ENCODE assay signal across 13 cellular contexts in genomic region chr16:27241658-27242057, GRCh38. TPM values are rescaled to one million over a fixed set of nuclear protein-coding genes. Genes with fewer than 3 reads are reported as not detected.
DNase-seq lines count a peak whose midpoint lies in the region; ATAC-seq, FAIRE-seq and TF ChIP-seq lines count a peak whose summit lies in the region.
"Had no signal": no experiment of that assay in that cellular context is flagged by ENCODE, and none has a peak within 500 bp of the region (broad histone marks: within the 10 kb centered on the region; RNA-seq: fewer than 3 reads in every experiment).

No MANE protein-coding gene starts in this region.

- H2AFZ ChIP-seq in astrocyte (ENCODE audit: low read depth, low read length): no peak overlapping the region

- H3K27me3 Mint-ChIP-seq in astrocyte (ENCODE audit: low read depth, unreplicated experiment): no peaks in the 10 kb centered on the region

- no peaks in the 10 kb centered on the region for H3K9me3 ChIP-seq in astrocyte (ENCODE audit: insufficient read depth, low read depth, low read length)
- H3K9me3 ChIP-seq in muscle layer of colon (ENCODE audit: low read length): no peaks in the 10 kb centered on the region
- no peaks in the 10 kb centered on the region for H3K9me3 ChIP-seq in thyroid gland
- H3K9me3 ChIP-seq: mucosa of descending colon had no signal

- WGBS in thyroid gland, 2 donors: 73 to 79% methylated on average over 13 of the region's 13 CpGs

- no peak for ATAC-seq in HG03045 (IDR thresholded peaks at IDR 0.05; ENCODE audit: unreplicated experiment)

- H3K4me3 ChIP-seq in astrocyte (ENCODE audit: insufficient read depth, low read depth, low read length): no peak overlapping the region
- no peak overlapping the region for H3K4me3 ChIP-seq in muscle layer of colon (ENCODE audit: low read depth in 1 of 2, low read length in 2 of 2)
- H3K4me3 ChIP-seq in thyroid gland (replicated peaks in 1 of 3): no peak overlapping the region
- H3K4me3 ChIP-seq: mucosa of descending colon had no signal

- H3K27ac ChIP-seq in astrocyte (ENCODE audit: low read depth, low read length): peak overlapping the region; percentile 82
- H3K27ac ChIP-seq in muscle layer of colon (ENCODE audit: low read depth, low read length): peak overlapping the region; percentile 59
- peak overlapping the region; percentile 15 to 54 (median 42) for H3K27ac ChIP-seq in thyroid gland

- intact Hi-C loops in thyroid gland (cut with DNase I): loop anchor here (5.0 kb wide), 1 partner anchor 86 kb away; no protein-coding TSS in a partner anchor

- H3K4me1 ChIP-seq in astrocyte (ENCODE audit: insufficient read depth, low read length): peaks cover 60% of the 10 kb centered on the region
- peaks cover 70% of the 10 kb centered on the region for H3K4me1 ChIP-seq in muscle layer of colon (ENCODE audit: insufficient read depth, low read length)
- peaks cover 26 to 72% of the 10 kb centered on the region in 2 donors for H3K4me1 ChIP-seq in thyroid gland

- no peaks in the 10 kb centered on the region for H3K36me3 ChIP-seq in astrocyte (ENCODE audit: insufficient read depth, low read length)
- peaks cover 7% of the 10 kb centered on the region for H3K36me3 ChIP-seq in muscle layer of colon (ENCODE audit: insufficient read depth, low read length)
- no peaks in the 10 kb centered on the region for H3K36me3 ChIP-seq in thyroid gland

- peaks cover 3% of the 10 kb centered on the region for H3K9me3 Mint-ChIP-seq in astrocyte (ENCODE audit: unreplicated experiment)

- FAIRE-seq in astrocyte (lab: Jason Lieb, UNC): no peak
- FAIRE-seq: colon had no signal

- peaks cover 46% of the 10 kb centered on the region for H3K4me1 Mint-ChIP-seq in astrocyte (ENCODE audit: low read depth, unreplicated experiment)

- H3K27ac Mint-ChIP-seq in astrocyte (ENCODE audit: unreplicated experiment): peak overlapping the region; percentile 42

- peak; percentile 42 for DNase-seq in activated effector memory CD4-positive, alpha-beta T cell treated with anti-CD3 and anti-CD28 coated beads, Interleukin-2, amount 50 U/mL, for 16 hours
- no peak for DNase-seq in activated effector memory CD4-positive, alpha-beta T cell treated with Interleukin-2 at 50 U/mL for 16 hours
- DNase-seq in astrocyte (ENCODE audit: low read depth) (peak; percentile 43), thyroid gland (no peak), NCI-H1092 (lab: John Stamatoyannopoulos, UW) (no peak), DMS53 treated with DMSO at 0.1 percent for 48 hours (lab: John Stamatoyannopoulos, UW; ENCODE audit: unreplicated experiment) (no peak)
- DNase-seq: mucosa of descending colon, NCI-H1105 treated with DMSO at 0.1 percent for 48 hours, NCI-H82, substantia nigra had no signal

- peaks cover 3% of the 10 kb centered on the region for H3K36me3 Mint-ChIP-seq in astrocyte (ENCODE audit: low read depth, unreplicated experiment)

- no peak for TF ChIP-seq CTCF in astrocyte (IDR thresholded peaks at IDR 0.05; ENCODE audit: insufficient read depth, low read depth, low read length)
- TF ChIP-seq CTCF in thyroid gland (IDR thresholded peaks at IDR 0.05): no peak

- H3K4me3 Mint-ChIP-seq in astrocyte (ENCODE audit: unreplicated experiment): no peak overlapping the region

- H3K9ac ChIP-seq in astrocyte (ENCODE audit: low read length) (peak overlapping the region; percentile 73), muscle layer of colon (ENCODE audit: low read length) (no peak overlapping the region)

- H3K27me3 ChIP-seq in astrocyte (ENCODE audit: insufficient read depth, low read length): no peaks in the 10 kb centered on the region
- no peaks in the 10 kb centered on the region for H3K27me3 ChIP-seq in muscle layer of colon (ENCODE audit: control insufficient read depth in 1 of 2, insufficient read depth in 2 of 2, low read length in 2 of 2)
- no peaks in the 10 kb centered on the region for H3K27me3 ChIP-seq in thyroid gland

- H3K79me2 ChIP-seq in astrocyte (ENCODE audit: insufficient read depth, low read length): peaks cover 16% of the 10 kb centered on the region

- peak overlapping the region; percentile 55 for H3K4me2 ChIP-seq in astrocyte (ENCODE audit: low read length)

- no peaks in the 10 kb centered on the region for H4K20me1 ChIP-seq in astrocyte (ENCODE audit: insufficient read depth, low read length)

- TF ChIP-seq POLR2A in thyroid gland (IDR thresholded peaks at IDR 0.05): no peak

RNA-seq across cellular contexts. Expression of gene NSMCE1, which starts 26.9 kb away (rescaled TPM):
- 12.1 and 13.9 TPM in 2 replicates for total RNA-seq in astrocyte
- 10 to 100 TPM; 40.5 to 52.6 (median 48.8) TPM for total RNA-seq in thyroid gland

RNA-seq across cellular contexts. Expression of gene KDM8, which starts 38.3 kb away (rescaled TPM):
- 3.4 and 4.3 TPM in 2 replicates for total RNA-seq in astrocyte
- total RNA-seq in thyroid gland: 10 to 100 TPM in 1 of 4 donors, 1 to 10 TPM in 3; 5.6 to 14.9 (median 9.6) TPM

Comparison
In these comparisons a context has a peak if more than half of its experiments do, and no peak if none do; other contexts are left out.
1. DNase-seq: peak in activated effector memory CD4-positive, alpha-beta T cell treated with anti-CD3 and anti-CD28 coated beads, Interleukin-2, amount 50 U/mL, for 16 hours (single experiment) and astrocyte (single experiment); none in activated effector memory CD4-positive, alpha-beta T cell treated with Interleukin-2 at 50 U/mL for 16 hours (single experiment), thyroid gland (0 of 2), NCI-H1092 (single experiment) and DMS53 treated with DMSO at 0.1 percent for 48 hours (single experiment).
2. Peak in every context shown above with its lines, with median percentiles within 50 percentile points of each other: H3K27ac ChIP-seq.